Comparison of ENCODE assay signal across 9 cellular contexts in the genomic region with DNA sequence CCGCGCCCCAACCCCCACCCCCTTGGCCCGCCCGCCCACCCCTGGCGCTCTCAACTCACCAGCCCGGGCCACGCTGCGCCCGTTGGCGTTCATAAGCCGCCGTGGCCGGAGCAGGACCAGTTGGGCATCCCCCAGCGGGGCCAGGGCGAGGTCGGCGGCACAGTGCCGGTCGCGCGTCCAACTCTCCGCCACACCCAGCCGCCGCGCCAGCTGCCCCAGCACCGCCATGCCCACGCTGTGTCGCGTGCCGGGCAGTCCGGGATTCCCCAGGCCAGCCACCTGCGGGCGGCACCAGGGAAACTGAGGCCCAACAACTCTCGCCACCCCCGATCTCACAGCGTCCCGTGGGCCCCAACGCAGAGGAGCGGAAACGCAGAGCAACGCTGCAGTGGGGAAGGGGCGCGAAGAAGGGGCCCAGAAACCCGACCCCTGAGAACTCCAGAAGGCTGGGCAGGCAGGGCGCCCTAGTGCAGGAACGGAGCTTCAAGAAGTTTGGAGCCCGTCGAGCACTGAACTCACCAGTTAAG. TPM values are rescaled to one million over a fixed set of nuclear protein-coding genes. Genes with fewer than 3 reads are reported as not detected.
A peak's percentile ranks its signal among the peaks of the same experiment; 100 is the strongest.
DNase-seq lines count a peak whose midpoint lies in the region; ATAC-seq and TF ChIP-seq lines count a peak whose summit lies in the region.
"Had no signal": no experiment of that assay in that cellular context is flagged by ENCODE, and none has a peak within 500 bp of the region (broad histone marks: within the 10 kb centered on the region; RNA-seq: fewer than 3 reads in every experiment).

No MANE protein-coding gene starts in this region.

- H3K36me3 Mint-ChIP-seq in natural killer cell, result no peaks in the 10 kb centered on the region

- peaks cover 34 to 42% of the 10 kb centered on the region in 2 donors for H3K4me1 Mint-ChIP-seq in natural killer cell

- peak overlapping the region; percentile 67 to 84 (median 72) for H3K27ac ChIP-seq in Peyer's patch

- TF ChIP-seq POLR2A in Peyer's patch (IDR thresholded peaks at IDR 0.05), result no peak

- H3K4me3 ChIP-seq in Peyer's patch (peak overlapping the region; percentile 57 to 78 (median 68)), epithelial cell of esophagus (ENCODE audit: low read length) (peak overlapping the region; percentile 73)

- H3K9me3 Mint-ChIP-seq in natural killer cell, result no peaks in the 10 kb centered on the region

- no peaks in the 10 kb centered on the region for H3K9me3 ChIP-seq in Peyer's patch

- H3K27me3 ChIP-seq in Peyer's patch, result no peaks in the 10 kb centered on the region

- H3K27me3 Mint-ChIP-seq in natural killer cell (ENCODE audit: low read depth in 2 of 2), result no peaks in the 10 kb centered on the region

- peak overlapping the region; percentile 93 to 94 for H3K27ac Mint-ChIP-seq in natural killer cell

- TF ChIP-seq CTCF in Peyer's patch (IDR thresholded peaks at IDR 0.05) (no peak), epithelial cell of esophagus (IDR thresholded peaks at IDR 0.05; ENCODE audit: insufficient read depth, low read depth, low read length, missing control alignments) (no peak), natural killer cell (IDR thresholded peaks at IDR 0.05) (no peak)

- ATAC-seq in natural killer cell, result peak; percentile 0 to 16 (median 1)

- DNase-seq in stimulated activated CD4-positive, alpha-beta T cell treated with anti-CD3 and anti-CD28 coated beads, Interleukin-12 subunit alpha, Interleukin-12 subunit beta, amount 100 ng/mL, for 4 hours, result peak; percentile 12
- no peak for DNase-seq in stimulated activated CD4-positive, alpha-beta T cell treated with anti-CD3 and anti-CD28 coated beads, Interleukin-1b, Interleukin-23, amount 100 ng/mL, for 48 hours
- DNase-seq in Peyer's patch (peak in 2 of 3 donors; percentile 56 to 71), epithelial cell of esophagus (ENCODE audit: low read depth) (peak; percentile 27), natural killer cell (no peak), cerebellar nuclear complex (lab: John Stamatoyannopoulos, UW) (no peak), HuH-7 (ENCODE audit: low spot score) (no peak), DMS153 treated with DMSO at 0.1 percent for 48 hours (lab: John Stamatoyannopoulos, UW; ENCODE audit: unreplicated experiment) (no peak)

- H3K36me3 ChIP-seq in Peyer's patch, result no peaks in the 10 kb centered on the region

- peaks cover 0 to 15% (median 8%) of the 10 kb centered on the region in 4 donors for H3K4me1 ChIP-seq in Peyer's patch

- intact Hi-C loops in natural killer cell (cut with micrococcal nuclease), result loop anchor here (1.0 kb wide), 1 partner anchor 16 kb away; no protein-coding TSS in a partner anchor

- peak overlapping the region; percentile 99 for H3K4me3 Mint-ChIP-seq in natural killer cell

RNA-seq across cellular contexts. Expression of a gene that starts 0.5 kb away (rescaled TPM):
- 10 to 100 TPM in 1 of 4 donors, 1 to 10 TPM in 2, not detected in 1; 5.2 to 14.9 (median 7.9) TPM for total RNA-seq in Peyer's patch
- total RNA-seq in natural killer cell, result 10 to 100 TPM in 2 of 3 donors, 1 to 10 TPM in 1; 6.9 to 11.5 (median 11.0) TPM

RNA-seq across cellular contexts. Expression of a gene that starts 0.9 kb away (rescaled TPM):
- total RNA-seq in Peyer's patch (not detected), natural killer cell (10 to 100 TPM; 15.5 to 23.0 (median 21.5) TPM)
- total RNA-seq: glomerular endothelial cell had no signal

RNA-seq across cellular contexts. Expression of a gene that starts 8.2 kb away (rescaled TPM):
- total RNA-seq in Peyer's patch (under 1 TPM in 1 of 4 donors, not detected in 3; 0.27 TPM), natural killer cell (not detected)
- total RNA-seq: glomerular endothelial cell had no signal

RNA-seq across cellular contexts. Expression of a gene that starts 20.1 kb away (rescaled TPM):
- total RNA-seq in Peyer's patch, result 10 to 100 TPM; 26.4 to 70.9 (median 35.4) TPM
- 10 to 100 TPM; 20.9 to 27.8 (median 23.7) TPM for total RNA-seq in natural killer cell

Comparison
In these comparisons a context has a peak if more than half of its experiments do, and no peak if none do; other contexts are left out.
1. DNase-seq: peak in stimulated activated CD4-positive, alpha-beta T cell treated with anti-CD3 and anti-CD28 coated beads, Interleukin-12 subunit alpha, Interleukin-12 subunit beta, amount 100 ng/mL, for 4 hours (single experiment), Peyer's patch (2 of 3) and epithelial cell of esophagus (single experiment); none in stimulated activated CD4-positive, alpha-beta T cell treated with anti-CD3 and anti-CD28 coated beads, Interleukin-1b, Interleukin-23, amount 100 ng/mL, for 48 hours (single experiment), natural killer cell (single experiment), cerebellar nuclear complex (0 of 2), HuH-7 (single experiment) and DMS153 treated with DMSO at 0.1 percent for 48 hours (single experiment).
2. RNA of a gene that starts 0.9 kb away (total RNA-seq): 15.5 to 23.0 TPM in natural killer cell; not detected in Peyer's patch; every median in the first group is over 10 times any median in the second.